11 cellular contexts compared by ENCODE assay signal in genomic region chr2:68776124-68776523, GRCh38. TPM values are rescaled to one million over a fixed set of nuclear protein-coding genes. Genes with fewer than 3 reads are reported as not detected.
DNase-seq lines count a peak whose midpoint lies in the region; ATAC-seq and TF ChIP-seq lines count a peak whose summit lies in the region.
"Had no signal": no experiment of that assay in that cellular context is flagged by ENCODE, and none has a peak within 500 bp of the region (broad histone marks: within the 10 kb centered on the region; RNA-seq: fewer than 3 reads in every experiment).

No MANE protein-coding gene starts in this region.

- no CpG with 5 or more reads among the region's 2 CpGs for WGBS in H9 (ENCODE audit: extremely low coverage, insufficient read length, low lambda C conversion rate)
- 72 to 77% methylated on average over 2 of the region's 2 CpGs for WGBS in lower leg skin, 2 donors

- no peak overlapping the region for H2BK5ac ChIP-seq in H9 (ENCODE audit: insufficient read length, low read length)

- H3K27ac ChIP-seq in CD4-positive, alpha-beta memory T cell (ENCODE audit: low read depth, low read length), result peak overlapping the region; percentile 84
- H3K27ac ChIP-seq in H9 (ENCODE audit: insufficient read length, low read depth, low read length), result no peak overlapping the region
- peak overlapping the region; percentile 82 for H3K27ac ChIP-seq in naive thymus-derived CD4-positive, alpha-beta T cell (ENCODE audit: low read depth, low read length)

- H2BK20ac ChIP-seq in H9 (ENCODE audit: low read depth, low read length, poor library complexity, severe bottlenecking), result no peak overlapping the region

- no peaks in the 10 kb centered on the region for H3K27me3 ChIP-seq in CD4-positive, alpha-beta memory T cell (ENCODE audit: insufficient read depth, low read length)
- no peaks in the 10 kb centered on the region for H3K27me3 ChIP-seq in H9 (ENCODE audit: insufficient read depth, low read length)
- H3K27me3 ChIP-seq in naive thymus-derived CD4-positive, alpha-beta T cell (ENCODE audit: control insufficient read depth in 2 of 2, insufficient read depth in 2 of 2, low read length in 2 of 2), result no peaks in the 10 kb centered on the region

- H3K27me3 Mint-ChIP-seq in CD4-positive, alpha-beta memory T cell, result no peaks in the 10 kb centered on the region
- H3K27me3 Mint-ChIP-seq in H9 (ENCODE audit: low read depth), result no peaks in the 10 kb centered on the region
- no peaks in the 10 kb centered on the region for H3K27me3 Mint-ChIP-seq in activated naive CD8-positive, alpha-beta T cell treated with anti-CD3 and anti-CD28 coated beads for 36 hours
- H3K27me3 Mint-ChIP-seq in naive thymus-derived CD4-positive, alpha-beta T cell, result no peaks in the 10 kb centered on the region

- peak; percentile 46 for ATAC-seq in naive thymus-derived CD4-positive, alpha-beta T cell
- ATAC-seq in GM21717 (IDR thresholded peaks at IDR 0.05; ENCODE audit: unreplicated experiment) (no peak), HG03571 (IDR thresholded peaks at IDR 0.05; ENCODE audit: unreplicated experiment) (no peak)

- H3K4me2 ChIP-seq in H9 (ENCODE audit: insufficient read depth, insufficient read length, low read length), result no peak overlapping the region

- H3K4ac ChIP-seq in H9 (ENCODE audit: low read depth, low read length), result no peak overlapping the region

- DNase-seq in CD4-positive, alpha-beta memory T cell, result no peak
- DNase-seq in H9, result no peak
- no peak for DNase-seq in activated naive CD8-positive, alpha-beta T cell treated with anti-CD3 and anti-CD28 coated beads for 36 hours
- DNase-seq in naive thymus-derived CD4-positive, alpha-beta T cell, result no peak
- DNase-seq in lower leg skin (ENCODE audit: low spot score in 2 of 2), result no peak
- no peak for DNase-seq in T-helper 9 cell
- DNase-seq: aorta, NCI-H2107, T1000 had no signal

- H2AFZ ChIP-seq in H9 (ENCODE audit: low read length), result no peak overlapping the region

- H4K5ac ChIP-seq in H9 (ENCODE audit: insufficient read length, low read depth, low read length), result no peak overlapping the region

- peak overlapping the region; percentile 84 to 95 (median 87) for H3K4me3 Mint-ChIP-seq in CD4-positive, alpha-beta memory T cell
- no peak overlapping the region for H3K4me3 Mint-ChIP-seq in H9
- H3K4me3 Mint-ChIP-seq in activated naive CD8-positive, alpha-beta T cell treated with anti-CD3 and anti-CD28 coated beads for 36 hours, result peak overlapping the region; percentile 86
- peak overlapping the region; percentile 76 to 94 (median 84) for H3K4me3 Mint-ChIP-seq in naive thymus-derived CD4-positive, alpha-beta T cell

- no peaks in the 10 kb centered on the region for H3K79me1 ChIP-seq in H9 (ENCODE audit: insufficient read depth, low read depth, low read length, poor library complexity, severe bottlenecking)

- no peak overlapping the region for H2BK15ac ChIP-seq in H9 (ENCODE audit: low read depth, low read length)

- H3K27ac Mint-ChIP-seq in CD4-positive, alpha-beta memory T cell, result peak overlapping the region; percentile 65 to 99 (median 97)
- no peak overlapping the region for H3K27ac Mint-ChIP-seq in H9
- H3K27ac Mint-ChIP-seq in activated naive CD8-positive, alpha-beta T cell treated with anti-CD3 and anti-CD28 coated beads for 36 hours, result peak overlapping the region; percentile 90
- peak overlapping the region in 8 of 9 donors; percentile 87 to 99 (median 98) for H3K27ac Mint-ChIP-seq in naive thymus-derived CD4-positive, alpha-beta T cell

- no peak overlapping the region for H4K8ac ChIP-seq in H9 (replicated peaks; ENCODE audit: insufficient read length, low read depth, low read length)

- no peaks in the 10 kb centered on the region for H3K23me2 ChIP-seq in H9 (ENCODE audit: insufficient read length, low read depth, low read length, poor library complexity, severe bottlenecking)

- intact Hi-C loops in CD4-positive, alpha-beta memory T cell (cut with micrococcal nuclease), result no loop called here
- intact Hi-C loops in naive thymus-derived CD4-positive, alpha-beta T cell (cut with micrococcal nuclease), result loop anchor here in 1 of 2 donors (1.0 to 2.0 kb wide), 3 partner anchors 25 to 67 kb away; no protein-coding TSS in a partner anchor
- intact Hi-C loops in lower leg skin (cut with DNase I; ENCODE audit: low total_unique reads), result no loop called here

- H3K18ac ChIP-seq in H9 (ENCODE audit: insufficient read length, low read depth, low read length), result no peak overlapping the region

- H3K36me3 Mint-ChIP-seq in CD4-positive, alpha-beta memory T cell, result peaks cover 64 to 69% of the 10 kb centered on the region in 2 donors
- H3K36me3 Mint-ChIP-seq in H9 (ENCODE audit: insufficient read depth in 1 of 3, low read depth in 3 of 3), result no peaks in the 10 kb centered on the region
- H3K36me3 Mint-ChIP-seq in activated naive CD8-positive, alpha-beta T cell treated with anti-CD3 and anti-CD28 coated beads for 36 hours, result peaks cover 51% of the 10 kb centered on the region
- H3K36me3 Mint-ChIP-seq in naive thymus-derived CD4-positive, alpha-beta T cell, result peaks cover 19 to 69% (median 45%) of the 10 kb centered on the region in 5 donors

- no peak overlapping the region for H4K91ac ChIP-seq in H9 (ENCODE audit: insufficient read length, low read depth, low read length)

- H2BK120ac ChIP-seq in H9 (ENCODE audit: low read depth, low read length, poor library complexity, severe bottlenecking), result no peak overlapping the region

- H3K79me2 ChIP-seq in H9 (ENCODE audit: insufficient read depth, low read length), result no peaks in the 10 kb centered on the region

- H3K36me3 ChIP-seq in CD4-positive, alpha-beta memory T cell (ENCODE audit: insufficient read depth, low read length), result peaks cover 33% of the 10 kb centered on the region
- H3K36me3 ChIP-seq in naive thymus-derived CD4-positive, alpha-beta T cell (ENCODE audit: control insufficient read depth in 2 of 3, insufficient read depth in 3 of 3, low read length in 3 of 3), result peaks cover 0 to 24% (median 8%) of the 10 kb centered on the region in 3 experiments

- CTCF ChIA-PET in CD4-positive, alpha-beta memory T cell (lab: Charles Lee; ENCODE audit: partially characterized antibody), result interaction anchor here (0.8 to 17.3 kb wide), 12 partner anchors 8 to 309 kb away, joined by 3 to 526 read pairs (median 4); partner anchors contain the start of genes APLF and FBXO48
- CTCF ChIA-PET in naive thymus-derived CD4-positive, alpha-beta T cell (lab: Charles Lee), result interaction anchor here (0.6 to 4.5 kb wide), 13 partner anchors 8 to 132 kb away, joined by 3 to 36 read pairs (median 3); no protein-coding TSS in a partner anchor

- no peak for TF ChIP-seq POLR2A in lower leg skin (IDR thresholded peaks at IDR 0.05)

- H3K9me3 ChIP-seq in CD4-positive, alpha-beta memory T cell (ENCODE audit: control insufficient read depth in 1 of 2, low read length in 2 of 2), result no peaks in the 10 kb centered on the region
- no peaks in the 10 kb centered on the region for H3K9me3 ChIP-seq in H9 (ENCODE audit: control insufficient read depth, low read depth, low read length)
- H3K9me3 ChIP-seq in naive thymus-derived CD4-positive, alpha-beta T cell (ENCODE audit: control insufficient read depth in 2 of 3, low read length in 3 of 3), result no peaks in the 10 kb centered on the region

- TF ChIP-seq CTCF in H9 (conservative IDR thresholded peaks at IDR 0.05), result peak; percentile 23; the same call in 2 of the 3 replicates
- TF ChIP-seq CTCF in lower leg skin (IDR thresholded peaks at IDR 0.05), result no peak

- no peak overlapping the region for H3K14ac ChIP-seq in H9 (ENCODE audit: insufficient read depth, low read length)

- H3K4me3 ChIP-seq in CD4-positive, alpha-beta memory T cell (ENCODE audit: low read length in 2 of 2), result peak overlapping the region; percentile 57 to 63
- H3K4me3 ChIP-seq in naive thymus-derived CD4-positive, alpha-beta T cell (ENCODE audit: low read length), result peak overlapping the region; percentile 69
- H3K4me3 ChIP-seq in lower leg skin (ENCODE audit: low read depth, poor library complexity, severe bottlenecking), result no peak overlapping the region

- no peak overlapping the region for H2BK12ac ChIP-seq in H9 (ENCODE audit: insufficient read length, low read depth, low read length)

- H3K4me1 Mint-ChIP-seq in CD4-positive, alpha-beta memory T cell, result peaks cover 74 to 90% (median 86%) of the 10 kb centered on the region in 4 donors
- no peaks in the 10 kb centered on the region for H3K4me1 Mint-ChIP-seq in H9
- H3K4me1 Mint-ChIP-seq in activated naive CD8-positive, alpha-beta T cell treated with anti-CD3 and anti-CD28 coated beads for 36 hours, result peaks cover 82% of the 10 kb centered on the region
- H3K4me1 Mint-ChIP-seq in naive thymus-derived CD4-positive, alpha-beta T cell, result peaks cover 80 to 96% (median 88%) of the 10 kb centered on the region in 7 donors

- no peak overlapping the region for H3K56ac ChIP-seq in H9 (ENCODE audit: insufficient read length, low read depth, low read length)

- H3K4me1 ChIP-seq in CD4-positive, alpha-beta memory T cell (ENCODE audit: insufficient read depth, low read length), result peaks cover 97% of the 10 kb centered on the region
- no peaks in the 10 kb centered on the region for H3K4me1 ChIP-seq in H9 (ENCODE audit: insufficient read depth, low read length)
- peaks cover 80 to 84% of the 10 kb centered on the region in 2 donors for H3K4me1 ChIP-seq in naive thymus-derived CD4-positive, alpha-beta T cell (ENCODE audit: control insufficient read depth in 2 of 2, insufficient read depth in 2 of 2, low read length in 2 of 2)

- no peaks in the 10 kb centered on the region for H4K20me1 ChIP-seq in H9 (ENCODE audit: control insufficient read depth, insufficient read depth, insufficient read length)

- no peak overlapping the region for H3T11ph ChIP-seq in H9 (ENCODE audit: low read length)

- peaks cover 0 to 2% (median 0%) of the 10 kb centered on the region in 8 donors for H3K9me3 Mint-ChIP-seq in CD4-positive, alpha-beta memory T cell
- no peaks in the 10 kb centered on the region for H3K9me3 Mint-ChIP-seq in H9
- no peaks in the 10 kb centered on the region for H3K9me3 Mint-ChIP-seq in activated naive CD8-positive, alpha-beta T cell treated with anti-CD3 and anti-CD28 coated beads for 36 hours
- H3K9me3 Mint-ChIP-seq in naive thymus-derived CD4-positive, alpha-beta T cell, result no peaks in the 10 kb centered on the region

- no peak overlapping the region for H3K9ac ChIP-seq in H9 (ENCODE audit: extremely low read depth, insufficient read length, low read length)

- no peak overlapping the region for H2AK5ac ChIP-seq in H9 (ENCODE audit: insufficient read length, low read length)

- H3K23ac ChIP-seq in H9 (ENCODE audit: insufficient read length, low read depth, low read length), result no peak overlapping the region

- POLR2A ChIA-PET in CD4-positive, alpha-beta memory T cell (lab: Charles Lee; ENCODE audit: partially characterized antibody), result interaction anchor here (0.7 to 14.7 kb wide), 14 partner anchors 8 to 132 kb away, joined by 3 to 728 read pairs (median 6); no protein-coding TSS in a partner anchor
- POLR2A ChIA-PET in naive thymus-derived CD4-positive, alpha-beta T cell (lab: Charles Lee), result interaction anchor here (0.9 to 12.7 kb wide), 6 partner anchors 9 to 132 kb away, joined by 3 to 288 read pairs (median 20); no protein-coding TSS in a partner anchor

RNA-seq across cellular contexts. Expression of gene ARHGAP25, which starts 41.5 kb away (rescaled TPM):
- total RNA-seq in CD4-positive, alpha-beta memory T cell, result 100 to 1,000 TPM; 162 to 163 TPM
- 100 to 1,000 TPM in 1 of 2 donors, 10 to 100 TPM in 1; 37.1 to 125 TPM for polyA plus RNA-seq in CD4-positive, alpha-beta memory T cell
- 1.3 TPM in 2 replicates for total RNA-seq in H9 (2021)
- 10 to 100 TPM; 47.4 to 51.0 TPM for total RNA-seq in activated naive CD8-positive, alpha-beta T cell treated with anti-CD3 and anti-CD28 coated beads for 36 hours
- total RNA-seq in naive thymus-derived CD4-positive, alpha-beta T cell, result 100 to 1,000 TPM in 4 of 5 experiments, 10 to 100 TPM in 1; 68.2 to 139 (median 116) TPM
- polyA plus RNA-seq in naive thymus-derived CD4-positive, alpha-beta T cell, result 100 to 1,000 TPM in 1 of 2 donors, 10 to 100 TPM in 1; 63.3 to 134 TPM
- 1 to 10 TPM; 3.3 to 9.6 (median 4.9) TPM for total RNA-seq in lower leg skin

Comparison
In these comparisons a context has a peak if more than half of its experiments do, and no peak if none do; other contexts are left out.
1. H3K27ac Mint-ChIP-seq: peak in CD4-positive, alpha-beta memory T cell (7 of 7), activated naive CD8-positive, alpha-beta T cell treated with anti-CD3 and anti-CD28 coated beads for 36 hours (single experiment) and naive thymus-derived CD4-positive, alpha-beta T cell (8 of 9); none in H9 (0 of 3).
2. H3K4me3 Mint-ChIP-seq: peak in CD4-positive, alpha-beta memory T cell (8 of 8), activated naive CD8-positive, alpha-beta T cell treated with anti-CD3 and anti-CD28 coated beads for 36 hours (single experiment) and naive thymus-derived CD4-positive, alpha-beta T cell (10 of 10); none in H9 (0 of 2).
3. RNA of gene ARHGAP25, which starts 41.5 kb away (total RNA-seq): 162 to 163 TPM in CD4-positive, alpha-beta memory T cell, 68.2 to 139 TPM in naive thymus-derived CD4-positive, alpha-beta T cell and 47.4 to 51.0 TPM in activated naive CD8-positive, alpha-beta T cell treated with anti-CD3 and anti-CD28 coated beads for 36 hours; 3.3 to 9.6 TPM in lower leg skin and 1.3 TPM in H9; every median in the first group is over 4 times any median in the second.